Comparison of ENCODE assay signal across 8 cellular contexts in the genomic region with DNA sequence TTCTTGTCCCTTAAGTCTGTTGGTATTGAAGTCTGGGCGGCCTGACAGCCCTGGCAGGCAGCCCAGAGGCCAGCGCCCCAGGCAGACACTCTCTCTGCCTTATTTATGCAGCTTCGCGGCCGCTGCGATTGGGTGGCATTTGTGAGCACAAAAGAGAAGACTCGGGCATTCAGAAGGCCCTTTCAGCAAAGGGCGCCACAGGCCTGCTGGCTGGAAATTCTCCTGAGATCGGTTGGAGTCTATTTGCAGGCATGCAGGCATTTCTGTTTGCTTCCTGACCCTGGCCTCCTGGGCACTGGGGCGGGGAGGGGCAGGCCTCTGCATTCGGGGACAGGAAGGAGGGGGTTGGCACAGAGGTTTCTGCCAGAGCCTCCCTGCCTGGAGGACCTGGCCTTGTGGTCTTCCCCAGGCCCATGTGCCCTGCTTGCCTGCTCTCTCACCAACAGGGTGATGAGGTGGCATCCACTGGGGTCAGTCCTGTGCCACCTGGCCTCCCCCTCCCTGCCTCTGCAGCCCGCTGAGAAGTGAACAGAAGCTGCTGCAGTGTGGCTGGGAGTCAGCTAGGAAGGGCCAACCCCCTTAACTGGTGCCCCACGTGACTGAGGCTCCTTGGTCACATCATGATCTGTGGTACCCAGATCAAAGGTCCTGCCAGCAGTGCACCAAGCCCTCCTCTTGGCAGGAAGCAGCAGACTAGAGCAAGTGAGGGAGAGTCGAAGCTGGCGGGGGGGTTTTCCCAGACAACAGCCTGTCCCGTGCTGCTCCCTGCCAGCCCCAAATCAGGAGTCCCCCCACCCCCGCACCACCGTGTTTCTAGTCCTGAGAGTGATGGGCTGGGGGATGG. TPM values are rescaled to one million over a fixed set of nuclear protein-coding genes. Genes with fewer than 3 reads are reported as not detected.
DNase-seq lines count a peak whose midpoint lies in the region; ATAC-seq and TF ChIP-seq lines count a peak whose summit lies in the region.

No MANE protein-coding gene starts in this region.

- DNase-seq in GM06990 (ENCODE audit: extremely low read depth, insufficient read length), result peak; percentile 64
- DNase-seq in NCI-H345 treated with DMSO at 0.1 percent for 48 hours (lab: John Stamatoyannopoulos, UW; ENCODE audit: unreplicated experiment), result peak; percentile 84
- peak; percentile 96 for DNase-seq in activated CD4-positive, alpha-beta memory T cell treated with anti-CD3 and anti-CD28 coated beads for 36 hours
- DNase-seq in effector memory CD4-positive, alpha-beta T cell, result peak; percentile 93 to 95 (median 93)
- DNase-seq in renal cortical epithelial cell (ENCODE audit: low read depth), result peak; percentile 43
- DNase-seq in uterus, result no peak

- H3K27me3 ChIP-seq in GM06990 (replicated peaks; ENCODE audit: control insufficient read depth, insufficient read depth, low read length) (no peaks in the 10 kb centered on the region), uterus (no peaks in the 10 kb centered on the region)
- no peaks in the 10 kb centered on the region for H3K27me3 ChIP-seq in effector memory CD4-positive, alpha-beta T cell (replicated peaks; ENCODE audit: control insufficient read depth, insufficient read depth, low read length, poor library complexity, severe bottlenecking)

- intact Hi-C loops in activated CD4-positive, alpha-beta memory T cell treated with anti-CD3 and anti-CD28 coated beads for 36 hours (cut with micrococcal nuclease), result loop anchor here (1.0 to 5.0 kb wide), 5 partner anchors 8 to 274 kb away; partner anchors contain the start of genes TBC1D22B and TMEM217
- intact Hi-C loops in uterus (cut with DNase I; ENCODE audit: low total_unique reads), result no loop called here

- H3K27me3 Mint-ChIP-seq in activated CD4-positive, alpha-beta memory T cell treated with anti-CD3 and anti-CD28 coated beads for 36 hours, result no peaks in the 10 kb centered on the region

- ATAC-seq in HG02759 (IDR thresholded peaks at IDR 0.05; ENCODE audit: unreplicated experiment), result peak; percentile 72
- ATAC-seq in HG03025 (IDR thresholded peaks at IDR 0.05; ENCODE audit: low FRiP score, unreplicated experiment), result no peak

- CTCF ChIA-PET in activated CD4-positive, alpha-beta memory T cell treated with anti-CD3 and anti-CD28 coated beads for 36 hours (lab: Charles Lee), result interaction anchor here (0.6 to 4.2 kb wide), 16 partner anchors 8 to 189 kb away, joined by 3 to 53 read pairs (median 5); partner anchors contain the start of genes CCDC167 and MDGA1

- H3K27ac ChIP-seq in effector memory CD4-positive, alpha-beta T cell (ENCODE audit: insufficient read depth, low read length, poor library complexity, severe bottlenecking), result peak overlapping the region; percentile 99
- H3K27ac ChIP-seq in uterus, result no peak overlapping the region

- peak overlapping the region; percentile 44 for H3K4me3 ChIP-seq in GM06990 (replicated peaks; ENCODE audit: low read depth, low read length)
- H3K4me3 ChIP-seq in effector memory CD4-positive, alpha-beta T cell (ENCODE audit: insufficient read depth, low read depth, low read length, poor library complexity, severe bottlenecking), result peak overlapping the region; percentile 48
- no peak overlapping the region for H3K4me3 ChIP-seq in uterus

- no peaks in the 10 kb centered on the region for H3K9me3 Mint-ChIP-seq in activated CD4-positive, alpha-beta memory T cell treated with anti-CD3 and anti-CD28 coated beads for 36 hours

- H3K27ac Mint-ChIP-seq in activated CD4-positive, alpha-beta memory T cell treated with anti-CD3 and anti-CD28 coated beads for 36 hours, result peak overlapping the region; percentile 95

- H3K36me3 ChIP-seq in GM06990 (ENCODE audit: control insufficient read depth, insufficient read depth, low read length) (no peaks in the 10 kb centered on the region), uterus (no peaks in the 10 kb centered on the region)
- H3K36me3 ChIP-seq in effector memory CD4-positive, alpha-beta T cell (ENCODE audit: control insufficient read depth, insufficient read depth, low read length), result no peaks in the 10 kb centered on the region

- TF ChIP-seq POLR2A in uterus (IDR thresholded peaks at IDR 0.05), result no peak

- peaks cover 67% of the 10 kb centered on the region for H3K4me1 ChIP-seq in effector memory CD4-positive, alpha-beta T cell (ENCODE audit: control insufficient read depth, insufficient read depth, low read length, poor library complexity, severe bottlenecking)
- H3K4me1 ChIP-seq in uterus, result no peaks in the 10 kb centered on the region

- no peaks in the 10 kb centered on the region for H3K9me3 ChIP-seq in effector memory CD4-positive, alpha-beta T cell (ENCODE audit: control insufficient read depth, low read length)
- no peaks in the 10 kb centered on the region for H3K9me3 ChIP-seq in uterus

- H3K4me3 Mint-ChIP-seq in activated CD4-positive, alpha-beta memory T cell treated with anti-CD3 and anti-CD28 coated beads for 36 hours, result peak overlapping the region; percentile 78

- peaks cover 82% of the 10 kb centered on the region for H3K4me1 Mint-ChIP-seq in activated CD4-positive, alpha-beta memory T cell treated with anti-CD3 and anti-CD28 coated beads for 36 hours (ENCODE audit: low read depth)

- peak; percentile 7 for TF ChIP-seq CTCF in GM06990 (IDR thresholded peaks at IDR 0.05; ENCODE audit: insufficient read depth, low read length, poor library complexity, severe bottlenecking)
- no peak for TF ChIP-seq CTCF in uterus (IDR thresholded peaks at IDR 0.05)

- POLR2A ChIA-PET in activated CD4-positive, alpha-beta memory T cell treated with anti-CD3 and anti-CD28 coated beads for 36 hours (lab: Charles Lee), result interaction anchor here (0.6 to 4.6 kb wide), 11 partner anchors 12 to 259 kb away, joined by 3 to 93 read pairs (median 4); partner anchors contain the start of genes CCDC167, CMTR1, TBC1D22B and TMEM217

- H3K36me3 Mint-ChIP-seq in activated CD4-positive, alpha-beta memory T cell treated with anti-CD3 and anti-CD28 coated beads for 36 hours, result no peaks in the 10 kb centered on the region

RNA-seq across cellular contexts. Expression of gene CCDC167, which starts 16.6 kb away (rescaled TPM):
- total RNA-seq in activated CD4-positive, alpha-beta memory T cell treated with anti-CD3 and anti-CD28 coated beads for 36 hours, result 10 to 100 TPM; 60.4 to 65.2 TPM
- total RNA-seq in renal cortical epithelial cell (21.1 and 46.5 TPM in 2 replicates), uterus (10 to 100 TPM in 2 of 4 donors, 1 to 10 TPM in 1, not detected in 1; 8.7 to 47.6 (median 18.5) TPM)

Comparison
In these comparisons a context has a peak if more than half of its experiments do, and no peak if none do; other contexts are left out.
1. DNase-seq: peak in GM06990 (single experiment), NCI-H345 treated with DMSO at 0.1 percent for 48 hours (single experiment), activated CD4-positive, alpha-beta memory T cell treated with anti-CD3 and anti-CD28 coated beads for 36 hours (single experiment), effector memory CD4-positive, alpha-beta T cell (3 of 3) and renal cortical epithelial cell (single experiment); none in uterus (0 of 2).
2. H3K4me3 ChIP-seq: peak in GM06990 (single experiment) and effector memory CD4-positive, alpha-beta T cell (single experiment); none in uterus (0 of 2).